In the genomic region with DNA sequence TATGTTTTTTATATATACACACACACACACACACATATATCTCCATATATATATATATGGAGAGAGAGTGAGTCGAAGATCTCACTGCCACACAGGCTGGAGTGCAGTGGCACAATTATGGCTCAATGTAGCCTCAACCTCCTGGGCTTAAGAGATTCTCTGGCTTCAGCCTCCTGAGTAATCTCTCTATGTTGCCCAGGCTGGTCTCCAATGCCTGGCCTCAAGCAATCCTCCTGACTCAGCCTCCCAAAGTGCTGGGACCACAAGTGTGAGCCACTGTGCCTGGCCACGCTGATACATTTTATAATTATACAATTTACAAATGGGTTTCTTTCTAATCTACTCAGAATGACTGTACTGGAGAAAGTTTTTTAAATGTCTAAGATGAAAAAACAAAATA, we compare ENCODE assay signal across 15 cellular contexts.
A peak's percentile ranks its signal among the peaks of the same experiment; 100 is the strongest.
DNase-seq lines count a peak whose midpoint lies in the region; ATAC-seq lines count a peak whose summit lies in the region.
"Had no signal": no experiment of that assay in that cellular context is flagged by ENCODE, and none has a peak within 500 bp of the region (broad histone marks: within the 10 kb centered on the region; RNA-seq: fewer than 3 reads in every experiment).

No MANE protein-coding gene starts in this region.

- no peaks in the 10 kb centered on the region for H3K9me3 Mint-ChIP-seq in activated CD4-positive, alpha-beta T cell treated with anti-CD3 and anti-CD28 coated beads for 36 hours (ENCODE audit: low read depth)
- no peaks in the 10 kb centered on the region for H3K9me3 Mint-ChIP-seq in activated T-cell treated with anti-CD3 and anti-CD28 coated beads, Interleukin-2, amount 50 U/mL, for 24 hours
- H3K9me3 Mint-ChIP-seq in activated naive CD4-positive, alpha-beta T cell treated with anti-CD3 and anti-CD28 coated beads, Interleukin-2, amount 50 U/mL, for 72 hours, result no peaks in the 10 kb centered on the region
- H3K9me3 Mint-ChIP-seq in stimulated activated naive CD8-positive, alpha-beta T cell treated with anti-CD3 and anti-CD28 coated beads, Interleukin-15, amount 100 ng/mL, for 72 hours, result no peaks in the 10 kb centered on the region
- H3K9me3 Mint-ChIP-seq: CD8-positive, alpha-beta T cell had no signal

- H3K27ac Mint-ChIP-seq in activated CD4-positive, alpha-beta T cell treated with anti-CD3 and anti-CD28 coated beads for 36 hours, result no peak overlapping the region
- no peak overlapping the region for H3K27ac Mint-ChIP-seq in activated T-cell treated with anti-CD3 and anti-CD28 coated beads, Interleukin-2, amount 50 U/mL, for 24 hours
- no peak overlapping the region for H3K27ac Mint-ChIP-seq in activated naive CD4-positive, alpha-beta T cell treated with anti-CD3 and anti-CD28 coated beads, Interleukin-2, amount 50 U/mL, for 72 hours
- no peak overlapping the region for H3K27ac Mint-ChIP-seq in stimulated activated naive CD8-positive, alpha-beta T cell treated with anti-CD3 and anti-CD28 coated beads, Interleukin-15, amount 100 ng/mL, for 72 hours
- H3K27ac Mint-ChIP-seq: B cell; CD4-positive, CD25-positive, alpha-beta regulatory T cell; CD8-positive, alpha-beta T cell had no signal

- no peak for ATAC-seq in activated CD4-positive, alpha-beta T cell treated with anti-CD3 and anti-CD28 coated beads for 36 hours
- peak; percentile 27 to 62 for ATAC-seq in activated naive CD4-positive, alpha-beta T cell treated with anti-CD3 and anti-CD28 coated beads, Interleukin-2, amount 50 U/mL, for 72 hours
- ATAC-seq in stimulated activated naive CD8-positive, alpha-beta T cell treated with anti-CD3 and anti-CD28 coated beads, Interleukin-15, Interleukin-2, amounts not matched to agents 100 U/mL and 50 U/mL, for 24 hours, result peak; percentile 17
- no peak for ATAC-seq in stimulated activated naive CD8-positive, alpha-beta T cell treated with anti-CD3 and anti-CD28 coated beads, Interleukin-15, amount 100 ng/mL, for 72 hours
- ATAC-seq: CD8-positive, alpha-beta T cell had no signal

- H3K4me1 Mint-ChIP-seq in activated CD4-positive, alpha-beta T cell treated with anti-CD3 and anti-CD28 coated beads for 36 hours, result peaks cover 28% of the 10 kb centered on the region
- H3K4me1 Mint-ChIP-seq in activated T-cell treated with anti-CD3 and anti-CD28 coated beads, Interleukin-2, amount 50 U/mL, for 24 hours (ENCODE audit: low read depth), result peaks cover 26% of the 10 kb centered on the region
- H3K4me1 Mint-ChIP-seq in stimulated activated naive CD8-positive, alpha-beta T cell treated with anti-CD3 and anti-CD28 coated beads, Interleukin-15, amount 100 ng/mL, for 72 hours, result peaks cover 21% of the 10 kb centered on the region

- no peak overlapping the region for H3K4me3 Mint-ChIP-seq in activated CD4-positive, alpha-beta T cell treated with anti-CD3 and anti-CD28 coated beads for 36 hours
- no peak overlapping the region for H3K4me3 Mint-ChIP-seq in activated T-cell treated with anti-CD3 and anti-CD28 coated beads, Interleukin-2, amount 50 U/mL, for 24 hours
- H3K4me3 Mint-ChIP-seq in stimulated activated naive CD8-positive, alpha-beta T cell treated with anti-CD3 and anti-CD28 coated beads, Interleukin-15, amount 100 ng/mL, for 72 hours, result no peak overlapping the region
- H3K4me3 Mint-ChIP-seq: B cell; CD4-positive, CD25-positive, alpha-beta regulatory T cell; CD8-positive, alpha-beta T cell had no signal

- H3K36me3 Mint-ChIP-seq in activated CD4-positive, alpha-beta T cell treated with anti-CD3 and anti-CD28 coated beads for 36 hours (ENCODE audit: low read depth), result no peaks in the 10 kb centered on the region
- H3K36me3 Mint-ChIP-seq in activated T-cell treated with anti-CD3 and anti-CD28 coated beads, Interleukin-2, amount 50 U/mL, for 24 hours (ENCODE audit: low read depth), result no peaks in the 10 kb centered on the region
- H3K36me3 Mint-ChIP-seq in activated naive CD4-positive, alpha-beta T cell treated with anti-CD3 and anti-CD28 coated beads, Interleukin-2, amount 50 U/mL, for 72 hours, result peaks cover 4 to 7% of the 10 kb centered on the region in 2 donors
- H3K36me3 Mint-ChIP-seq: CD4-positive, CD25-positive, alpha-beta regulatory T cell; CD8-positive, alpha-beta T cell had no signal

- DNase-seq in activated CD4-positive, alpha-beta T cell treated with anti-CD3 and anti-CD28 coated beads for 36 hours, result peak; percentile 9
- no peak for DNase-seq in activated CD4-positive, alpha-beta T cell treated with anti-CD3 and anti-CD28 coated beads, Interleukin-2, amount 50 U/mL, for 1 hour
- peak; percentile 20 to 22 for DNase-seq in activated T-cell treated with anti-CD3 and anti-CD28 coated beads, Interleukin-2, amount 50 U/mL, for 48 hours
- DNase-seq in activated T-cell treated with anti-CD3 and anti-CD28 coated beads, Interleukin-2, amount 50 U/mL, for 24 hours, result no peak
- DNase-seq in activated naive CD4-positive, alpha-beta T cell treated with anti-CD3 and anti-CD28 coated beads, Interleukin-2, amount 50 U/mL, for 72 hours (ENCODE audit: low spot score in 2 of 2), result no peak
- DNase-seq in activated naive CD4-positive, alpha-beta T cell treated with Interleukin-2 at 50 U/mL for 16 hours, result no peak
- DNase-seq in stimulated activated naive CD8-positive, alpha-beta T cell treated with anti-CD3 and anti-CD28 coated beads, Interleukin-15, Interleukin-2, amounts not matched to agents 100 U/mL and 50 U/mL, for 24 hours, result peak; percentile 10
- no peak for DNase-seq in stimulated activated naive CD8-positive, alpha-beta T cell treated with anti-CD3 and anti-CD28 coated beads, Interleukin-15, amount 100 ng/mL, for 72 hours
- DNase-seq: Caco-2; CD4-positive, CD25-positive, alpha-beta regulatory T cell; CD8-positive, alpha-beta T cell; DMS153; DND-41; H7 had no signal

- CTCF ChIA-PET in activated CD4-positive, alpha-beta T cell treated with anti-CD3 and anti-CD28 coated beads for 36 hours (lab: Charles Lee), result interaction anchor here (1.0 kb wide), 1 partner anchor 19 kb away, joined by 3 read pairs; no protein-coding TSS in a partner anchor

- intact Hi-C loops in activated CD4-positive, alpha-beta T cell treated with anti-CD3 and anti-CD28 coated beads for 36 hours (cut with DNase I, micrococcal nuclease), result loop anchor here in 1 of 2 experiments (10.0 kb wide), 1 partner anchor 138 kb away; no protein-coding TSS in a partner anchor

- peaks cover 13% of the 10 kb centered on the region for H3K27me3 Mint-ChIP-seq in activated CD4-positive, alpha-beta T cell treated with anti-CD3 and anti-CD28 coated beads for 36 hours
- H3K27me3 Mint-ChIP-seq in activated T-cell treated with anti-CD3 and anti-CD28 coated beads, Interleukin-2, amount 50 U/mL, for 24 hours, result peaks cover 26% of the 10 kb centered on the region
- H3K27me3 Mint-ChIP-seq in stimulated activated naive CD8-positive, alpha-beta T cell treated with anti-CD3 and anti-CD28 coated beads, Interleukin-15, amount 100 ng/mL, for 72 hours, result no peaks in the 10 kb centered on the region

- POLR2A ChIA-PET in activated CD4-positive, alpha-beta T cell treated with anti-CD3 and anti-CD28 coated beads for 36 hours (lab: Charles Lee), result no interaction called here

Comparison
In these comparisons a context has a peak if more than half of its experiments do, and no peak if none do; other contexts are left out.
1. ATAC-seq: peak in activated naive CD4-positive, alpha-beta T cell treated with anti-CD3 and anti-CD28 coated beads, Interleukin-2, amount 50 U/mL, for 72 hours (2 of 2) and stimulated activated naive CD8-positive, alpha-beta T cell treated with anti-CD3 and anti-CD28 coated beads, Interleukin-15, Interleukin-2, amounts not matched to agents 100 U/mL and 50 U/mL, for 24 hours (single experiment); none in activated CD4-positive, alpha-beta T cell treated with anti-CD3 and anti-CD28 coated beads for 36 hours (single experiment) and stimulated activated naive CD8-positive, alpha-beta T cell treated with anti-CD3 and anti-CD28 coated beads, Interleukin-15, amount 100 ng/mL, for 72 hours (single experiment).
2. DNase-seq: peak in activated CD4-positive, alpha-beta T cell treated with anti-CD3 and anti-CD28 coated beads for 36 hours (single experiment), activated T-cell treated with anti-CD3 and anti-CD28 coated beads, Interleukin-2, amount 50 U/mL, for 48 hours (2 of 2) and stimulated activated naive CD8-positive, alpha-beta T cell treated with anti-CD3 and anti-CD28 coated beads, Interleukin-15, Interleukin-2, amounts not matched to agents 100 U/mL and 50 U/mL, for 24 hours (single experiment); none in activated CD4-positive, alpha-beta T cell treated with anti-CD3 and anti-CD28 coated beads, Interleukin-2, amount 50 U/mL, for 1 hour (single experiment), activated T-cell treated with anti-CD3 and anti-CD28 coated beads, Interleukin-2, amount 50 U/mL, for 24 hours (single experiment), activated naive CD4-positive, alpha-beta T cell treated with anti-CD3 and anti-CD28 coated beads, Interleukin-2, amount 50 U/mL, for 72 hours (0 of 2), activated naive CD4-positive, alpha-beta T cell treated with Interleukin-2 at 50 U/mL for 16 hours (single experiment) and stimulated activated naive CD8-positive, alpha-beta T cell treated with anti-CD3 and anti-CD28 coated beads, Interleukin-15, amount 100 ng/mL, for 72 hours (0 of 2).